1 cellular context compared by ENCODE assay signal in genomic region chr9:91423785-91424402, GRCh38.
A peak's percentile ranks its signal among the peaks of the same experiment; 100 is the strongest.
TF ChIP-seq lines count a peak whose summit lies in the region.

Gene NFIL3 (minus strand): TSS chr9:91423832. CDS start chr9:91410734, 13,098 bp downstream.

TF ChIP-seq in HepG2, 621 proteins besides CTCF, POLR2A, EP300 and RAD21 (continued from another document):
- no peak for TF ChIP-seq CEBPZ (IDR thresholded peaks at IDR 0.05; ENCODE audit: low read length)
- peak; percentile 21; the same call in 1 of the 2 replicates for TF ChIP-seq GMEB1 (CRISPR knock-in tag; IDR thresholded peaks at IDR 0.05; ENCODE audit: borderline replicate concordance)
- no peak for TF ChIP-seq FOXO4 (CRISPR knock-in tag; conservative IDR thresholded peaks at IDR 0.05)
- TF ChIP-seq RFXAP (CRISPR knock-in tag; IDR thresholded peaks at IDR 0.05; ENCODE audit: borderline replicate concordance) = peak; percentile 41; the same call in 1 of the 2 replicates
- no peak for TF ChIP-seq FOXK2 (IDR thresholded peaks at IDR 0.05)
- no peak for TF ChIP-seq ZNF430 (CRISPR knock-in tag; IDR thresholded peaks at IDR 0.05)
- peak; percentile 98 for TF ChIP-seq RBFOX2 (IDR thresholded peaks at IDR 0.05; ENCODE audit: low read depth, low read length)
- no peak for TF ChIP-seq PHF5A (CRISPR knock-in tag; IDR thresholded peaks at IDR 0.05; ENCODE audit: low read depth, unreplicated experiment)
- TF ChIP-seq ZSCAN31 (CRISPR knock-in tag; IDR thresholded peaks at IDR 0.05; ENCODE audit: low read depth) = no peak
- TF ChIP-seq ZXDC (CRISPR knock-in tag; IDR thresholded peaks at IDR 0.05) = no peak
- peak; percentile 66; the same call in 1 of the 2 replicates for TF ChIP-seq ZNF790 (CRISPR knock-in tag; IDR thresholded peaks at IDR 0.05; ENCODE audit: borderline replicate concordance)
- peak; percentile 20; the same call in 1 of the 2 replicates for TF ChIP-seq SPEN (CRISPR knock-in tag; IDR thresholded peaks at IDR 0.05; ENCODE audit: low read depth)
- TF ChIP-seq CENPX (CRISPR knock-in tag; IDR thresholded peaks at IDR 0.05) = no peak
- peak; percentile 51 for TF ChIP-seq GFI1 (CRISPR knock-in tag; IDR thresholded peaks at IDR 0.05; ENCODE audit: borderline replicate concordance)
- peak; percentile 29; the same call in 1 of the 2 replicates for TF ChIP-seq ZFX (CRISPR knock-in tag; IDR thresholded peaks at IDR 0.05; ENCODE audit: low read depth)
- TF ChIP-seq DR1 (CRISPR knock-in tag; IDR thresholded peaks at IDR 0.05) = no peak; the same call in 1 of the 2 replicates
- no peak for TF ChIP-seq WIZ (CRISPR knock-in tag; IDR thresholded peaks at IDR 0.05)
